11 cellular contexts compared by ENCODE assay signal in genomic region chr7:24245362-24245761, GRCh38. TPM values are rescaled to one million over a fixed set of nuclear protein-coding genes. Genes with fewer than 3 reads are reported as not detected.
A peak's percentile ranks its signal among the peaks of the same experiment; 100 is the strongest.
DNase-seq lines count a peak whose midpoint lies in the region; ATAC-seq, FAIRE-seq and TF ChIP-seq lines count a peak whose summit lies in the region.
"Had no signal": no experiment of that assay in that cellular context is flagged by ENCODE, and none has a peak within 500 bp of the region (broad histone marks: within the 10 kb centered on the region; RNA-seq: fewer than 3 reads in every experiment).

No MANE protein-coding gene starts in this region.

- no peak for FAIRE-seq in GM12892 (lab: Jason Lieb, UNC)

- in situ Hi-C loops in GM13977 (cut with MboI; ENCODE audit: low pct_unique_long_range_greater_than_20kb, low sequenced_read_pairs, unreplicated experiment), result no loop called here

- DNase-seq in GM13977 (ENCODE audit: low spot score) (peak; percentile 39), anterior cingulate cortex (lab: John Stamatoyannopoulos, UW) (no peak), Ammon's horn (ENCODE audit: low spot score) (no peak), DMS 273 (lab: John Stamatoyannopoulos, UW; ENCODE audit: unreplicated experiment) (no peak), GM12892 (ENCODE audit: insufficient read length) (no peak)
- DNase-seq: DMS 273 treated with DMSO at 0.1 percent for 48 hours, NCI-H146, SHP77 had no signal

- peak; percentile 90 for ATAC-seq in GM19452 (IDR thresholded peaks at IDR 0.05; ENCODE audit: unreplicated experiment)
- peak; percentile 93 for ATAC-seq in HG02884 (IDR thresholded peaks at IDR 0.05; ENCODE audit: unreplicated experiment)
- ATAC-seq in HG03565 (IDR thresholded peaks at IDR 0.05; ENCODE audit: unreplicated experiment), result peak; percentile 84

- no peak for TF ChIP-seq POLR2A in GM12892 (IDR thresholded peaks at IDR 0.05; ENCODE audit: low read depth, low read length)

- no peak for TF ChIP-seq CTCF in GM13977 (IDR thresholded peaks at IDR 0.05; ENCODE audit: extremely low read depth, insufficient read depth, missing control alignments)

RNA-seq across cellular contexts. Expression of gene NPY, which starts 38.6 kb away (rescaled TPM):
- polyA plus RNA-seq in GM12892 (2012; ENCODE audit: missing spikeins), result not detected
